ENCODE assay signal across 8 cellular contexts in genomic region chr3:58628823-58629562, GRCh38. TPM values are rescaled to one million over a fixed set of nuclear protein-coding genes. Genes with fewer than 3 reads are reported as not detected.
DNase-seq lines count a peak whose midpoint lies in the region; ATAC-seq and TF ChIP-seq lines count a peak whose summit lies in the region.
"Had no signal": no experiment of that assay in that cellular context is flagged by ENCODE, and none has a peak within 500 bp of the region (broad histone marks: within the 10 kb centered on the region; RNA-seq: fewer than 3 reads in every experiment).

No MANE protein-coding gene starts in this region.

- H3K4me1 ChIP-seq in left lung (peaks cover 18 to 27% of the 10 kb centered on the region in 2 donors), upper lobe of left lung (peaks cover 29 to 35% (median 33%) of the 10 kb centered on the region in 4 donors)

- TF ChIP-seq EP300 in upper lobe of left lung (IDR thresholded peaks at IDR 0.05) = no peak

- TF ChIP-seq CTCF in left lung (IDR thresholded peaks at IDR 0.05) (no peak), upper lobe of left lung (IDR thresholded peaks at IDR 0.05) (no peak)

- peak overlapping the region in 1 of 2 donors; percentile 20 for H3K27ac ChIP-seq in left lung
- peak overlapping the region in 3 of 4 donors; percentile 27 to 66 (median 58) for H3K27ac ChIP-seq in upper lobe of left lung

- ATAC-seq in left lung = peak; percentile 22
- ATAC-seq in upper lobe of left lung (ENCODE audit: low FRiP score in 2 of 2) = peak in 1 of 2 donors; percentile 69
- ATAC-seq in HG02840 (IDR thresholded peaks at IDR 0.05; ENCODE audit: low FRiP score, unreplicated experiment) = no peak
- ATAC-seq: activated T-cell treated with anti-CD3 and anti-CD28 coated beads, Interleukin-2, amount 50 U/mL, for 72 hours had no signal

- intact Hi-C loops in left lung (cut with DNase I) = no loop called here

- H3K36me3 ChIP-seq in left lung (no peaks in the 10 kb centered on the region), upper lobe of left lung (no peaks in the 10 kb centered on the region)

- H3K4me3 ChIP-seq in left lung (no peak overlapping the region), upper lobe of left lung (no peak overlapping the region)

- DNase-seq in NCI-H1048 (lab: John Stamatoyannopoulos, UW) = peak; percentile 30
- DNase-seq in cerebellum (ENCODE audit: low spot score) = peak; percentile 30
- DNase-seq in left lung = no peak
- no peak for DNase-seq in upper lobe of left lung
- no peak for DNase-seq in activated CD8-positive, alpha-beta memory T cell treated with anti-CD3 and anti-CD28 coated beads for 24 hours
- no peak for DNase-seq in KG1 (lab: John Stamatoyannopoulos, UW)
- DNase-seq: activated T-cell treated with anti-CD3 and anti-CD28 coated beads, Interleukin-2, amount 50 U/mL, for 72 hours had no signal

- H3K27me3 ChIP-seq in left lung (no peaks in the 10 kb centered on the region), upper lobe of left lung (no peaks in the 10 kb centered on the region)

- no peak for TF ChIP-seq POLR2A in upper lobe of left lung (IDR thresholded peaks at IDR 0.05)

- WGBS in upper lobe of left lung, 2 donors = 38 to 52% methylated on average over 13 of the region's 13 CpGs

- H3K9me3 ChIP-seq in left lung (no peaks in the 10 kb centered on the region), upper lobe of left lung (no peaks in the 10 kb centered on the region)

RNA-seq across cellular contexts. Expression of gene FAM3D, which starts 37.6 kb away (rescaled TPM):
- total RNA-seq in cerebellum = not detected
- total RNA-seq in left lung = 1 to 10 TPM; 1.5 to 3.9 TPM
- total RNA-seq in upper lobe of left lung = 1 to 10 TPM; 1.0 to 7.7 (median 1.5) TPM
- total RNA-seq: activated T-cell treated with anti-CD3 and anti-CD28 coated beads, Interleukin-2, amount 50 U/mL, for 72 hours had no signal

RNA-seq across cellular contexts. Expression of gene FAM107A, which starts 51.8 kb away (rescaled TPM):
- total RNA-seq in cerebellum = 13.1 TPM
- total RNA-seq in left lung = 10 to 100 TPM in 1 of 2 donors, 1 to 10 TPM in 1; 9.2 to 46.5 TPM
- 100 to 1,000 TPM in 2 of 6 donors, 10 to 100 TPM in 4; 19.9 to 200 (median 81.1) TPM for total RNA-seq in upper lobe of left lung
- total RNA-seq: activated T-cell treated with anti-CD3 and anti-CD28 coated beads, Interleukin-2, amount 50 U/mL, for 72 hours had no signal

Comparison
In these comparisons a context has a peak if more than half of its experiments do, and no peak if none do; other contexts are left out.
1. DNase-seq: peak in NCI-H1048 (single experiment) and cerebellum (single experiment); none in left lung (0 of 2), upper lobe of left lung (0 of 2), activated CD8-positive, alpha-beta memory T cell treated with anti-CD3 and anti-CD28 coated beads for 24 hours (single experiment) and KG1 (single experiment).